8 cellular contexts compared by ENCODE assay signal in genomic region chrX:132957211-132958085, GRCh38. TPM values are rescaled to one million over a fixed set of nuclear protein-coding genes. Genes with fewer than 3 reads are reported as not detected.
A peak's percentile ranks its signal among the peaks of the same experiment; 100 is the strongest.
DNase-seq lines count a peak whose midpoint lies in the region; ATAC-seq and TF ChIP-seq lines count a peak whose summit lies in the region.

No MANE protein-coding gene starts in this region.

- no peaks in the 10 kb centered on the region for H3K36me3 ChIP-seq in mesodermal cell (ENCODE audit: control insufficient read depth, insufficient read depth, low read length)
- no peaks in the 10 kb centered on the region for H3K36me3 ChIP-seq in aorta (ENCODE audit: control insufficient read depth in 1 of 2, insufficient read depth in 2 of 2, low read length in 1 of 2)
- no peaks in the 10 kb centered on the region for H3K36me3 ChIP-seq in Karpas-422 (ENCODE audit: insufficient read depth, low read length)

- peaks cover 29% of the 10 kb centered on the region for H3K27me3 Mint-ChIP-seq in stimulated activated naive CD8-positive, alpha-beta T cell treated with anti-CD3 and anti-CD28 coated beads, Interleukin-15, Interleukin-2, amounts not matched to agents 100 ng/mL and 50 ng/mL, for 24 hours

- no peaks in the 10 kb centered on the region for H3K4me1 ChIP-seq in mesodermal cell (ENCODE audit: control insufficient read depth, insufficient read depth, low read length, poor library complexity, severe bottlenecking)
- H3K4me1 ChIP-seq in aorta (ENCODE audit: control insufficient read depth in 1 of 2, insufficient read depth in 2 of 2, low read length in 2 of 2) = no peaks in the 10 kb centered on the region
- no peaks in the 10 kb centered on the region for H3K4me1 ChIP-seq in Karpas-422 (ENCODE audit: low read length)

- no peak for ATAC-seq in stimulated activated naive CD8-positive, alpha-beta T cell treated with anti-CD3 and anti-CD28 coated beads, Interleukin-15, Interleukin-2, amounts not matched to agents 100 U/mL and 50 U/mL, for 24 hours
- ATAC-seq in aorta (ENCODE audit: low FRiP score) (peak; percentile 38), HG03025 (IDR thresholded peaks at IDR 0.05; ENCODE audit: low FRiP score, unreplicated experiment) (no peak), HG03175 (IDR thresholded peaks at IDR 0.05; ENCODE audit: unreplicated experiment) (no peak)

- H2AFZ ChIP-seq in Karpas-422 (ENCODE audit: low read length) = no peak overlapping the region

- H3K79me2 ChIP-seq in Karpas-422 (ENCODE audit: low read length) = no peaks in the 10 kb centered on the region

- H3K27me3 ChIP-seq in aorta (ENCODE audit: control insufficient read depth in 1 of 2, insufficient read depth in 2 of 2, low read length in 1 of 2) = no peaks in the 10 kb centered on the region
- H3K27me3 ChIP-seq in Karpas-422 (ENCODE audit: low read length) = no peaks in the 10 kb centered on the region

- H3K4me3 Mint-ChIP-seq in stimulated activated naive CD8-positive, alpha-beta T cell treated with anti-CD3 and anti-CD28 coated beads, Interleukin-15, Interleukin-2, amounts not matched to agents 100 ng/mL and 50 ng/mL, for 24 hours = peak overlapping the region; percentile 55

- no peak for TF ChIP-seq CTCF in cardiac fibroblast (IDR thresholded peaks at IDR 0.05; ENCODE audit: low read depth, low read length)

- WGBS in mesodermal cell (ENCODE audit: insufficient coverage in 2 of 2), 2 experiments = 0 to 1% methylated on average over 21 to 38 of the region's 87 CpGs
- 1 to 33% methylated on average over 83 to 86 of the region's 87 CpGs for WGBS in aorta, 2 donors

- H3K9me2 ChIP-seq in Karpas-422 (replicated peaks; ENCODE audit: insufficient read depth, low read length) = no peaks in the 10 kb centered on the region

- no peaks in the 10 kb centered on the region for H3K9me3 ChIP-seq in mesodermal cell (ENCODE audit: control insufficient read depth, low read length)
- H3K9me3 ChIP-seq in aorta (ENCODE audit: control insufficient read depth, low read length) = no peaks in the 10 kb centered on the region
- H3K9me3 ChIP-seq in Karpas-422 (ENCODE audit: low read length) = no peaks in the 10 kb centered on the region

- intact Hi-C loops in aorta (cut with DNase I) = no loop called here

- no peak for DNase-seq in stimulated activated naive CD8-positive, alpha-beta T cell treated with anti-CD3 and anti-CD28 coated beads, Interleukin-15, Interleukin-2, amounts not matched to agents 100 U/mL and 50 U/mL, for 24 hours
- DNase-seq in cardiac fibroblast (ENCODE audit: low read depth in 2 of 2) (no peak), aorta (peak in 1 of 2 donors; percentile 74), Karpas-422 (no peak)

- no peak overlapping the region for H3K9ac ChIP-seq in Karpas-422 (ENCODE audit: low read length)

- H3K9me3 Mint-ChIP-seq in stimulated activated naive CD8-positive, alpha-beta T cell treated with anti-CD3 and anti-CD28 coated beads, Interleukin-15, Interleukin-2, amounts not matched to agents 100 ng/mL and 50 ng/mL, for 24 hours = no peaks in the 10 kb centered on the region

- no peak overlapping the region for H3K27ac Mint-ChIP-seq in stimulated activated naive CD8-positive, alpha-beta T cell treated with anti-CD3 and anti-CD28 coated beads, Interleukin-15, Interleukin-2, amounts not matched to agents 100 ng/mL and 50 ng/mL, for 24 hours

- H3K4me3 ChIP-seq in cardiac fibroblast (replicated peaks in 1 of 2; ENCODE audit: low read depth in 2 of 2, low read length in 2 of 2) (peak overlapping the region; percentile 13 to 26), mesodermal cell (ENCODE audit: extremely low read depth, insufficient read depth, low read length, poor library complexity, severe bottlenecking) (peak overlapping the region; percentile 44), aorta (ENCODE audit: low read length in 2 of 2) (peak overlapping the region; percentile 32 to 60), Karpas-422 (ENCODE audit: low read length) (no peak overlapping the region)

- peaks cover 4% of the 10 kb centered on the region for H3K4me1 Mint-ChIP-seq in stimulated activated naive CD8-positive, alpha-beta T cell treated with anti-CD3 and anti-CD28 coated beads, Interleukin-15, Interleukin-2, amounts not matched to agents 100 ng/mL and 50 ng/mL, for 24 hours (ENCODE audit: low read depth)

- no peaks in the 10 kb centered on the region for H3K36me3 Mint-ChIP-seq in stimulated activated naive CD8-positive, alpha-beta T cell treated with anti-CD3 and anti-CD28 coated beads, Interleukin-15, Interleukin-2, amounts not matched to agents 100 ng/mL and 50 ng/mL, for 24 hours (ENCODE audit: low read depth)

- H3K4me2 ChIP-seq in Karpas-422 (ENCODE audit: low read depth, low read length, poor library complexity, severe bottlenecking) = no peak overlapping the region

- H3K27ac ChIP-seq in mesodermal cell (ENCODE audit: low read depth, low read length, severe bottlenecking) = no peak overlapping the region
- no peak overlapping the region for H3K27ac ChIP-seq in aorta (ENCODE audit: low read depth in 1 of 2, low read length in 2 of 2)
- no peak overlapping the region for H3K27ac ChIP-seq in Karpas-422 (ENCODE audit: low read length)

- H4K20me1 ChIP-seq in Karpas-422 (ENCODE audit: insufficient read depth, low read depth, low read length) = no peaks in the 10 kb centered on the region

RNA-seq across cellular contexts. Expression of gene HS6ST2, which starts 1.0 kb away (rescaled TPM):
- 4.9 TPM for polyA plus RNA-seq in mesodermal cell (2013, experiment 1 of 2)
- polyA plus RNA-seq in mesodermal cell (2013, experiment 2 of 2) = 4.8 TPM
- total RNA-seq in aorta = under 1 TPM; 0.06 to 0.09 TPM
- not detected for polyA plus RNA-seq in aorta
- total RNA-seq in Karpas-422 (2014; rRNA removed; shearing (Covaris generic); ENCODE audit: low replicate concordance) = not detected in 2 replicates
